8 cellular contexts compared by ENCODE assay signal in genomic region chr12:113651662-113652061, GRCh38.
"Had no signal": no experiment of that assay in that cellular context is flagged by ENCODE, and none has a peak within 500 bp of the region (broad histone marks: within the 10 kb centered on the region; RNA-seq: fewer than 3 reads in every experiment).

No MANE protein-coding gene starts in this region.

- H3K4me3 ChIP-seq: GM12878 had no signal

- ATAC-seq: GM12878 had no signal

- FAIRE-seq: G401.6, GM12878, GM12891, GM12892, GM18507, GM19239 had no signal

- DNase-seq: GDM1, GF-D8 had no signal
